Comparison of ENCODE assay signal across 16 cellular contexts in genomic region chr22:28231423-28231822, GRCh38.
A peak's percentile ranks its signal among the peaks of the same experiment; 100 is the strongest.
DNase-seq lines count a peak whose midpoint lies in the region; ATAC-seq and TF ChIP-seq lines count a peak whose summit lies in the region.
"Had no signal": no experiment of that assay in that cellular context is flagged by ENCODE, and none has a peak within 500 bp of the region (broad histone marks: within the 10 kb centered on the region; RNA-seq: fewer than 3 reads in every experiment).

No MANE protein-coding gene starts in this region.

- in situ Hi-C loops in brain microvascular endothelial cell (cut with HindIII; ENCODE audit: low pct_ligation_motif_present, low sequenced_read_pairs) = no loop called here

- no peak for DNase-seq in heart right ventricle
- DNase-seq in right atrium auricular region (ENCODE audit: low spot score) = no peak
- DNase-seq in brain microvascular endothelial cell = peak; percentile 39
- DNase-seq in iris pigment epithelial cell (ENCODE audit: low read depth) = peak; percentile 68
- DNase-seq in left lung = no peak
- DNase-seq in GM19240 (ENCODE audit: insufficient read length, low spot score) = no peak
- no peak for DNase-seq in stomach
- DNase-seq: activated CD8-positive, alpha-beta memory T cell treated with anti-CD3 and anti-CD28 coated beads, Interleukin-2, amount 50 U/mL, for 48 hours; effector CD8-positive, alpha-beta T cell; hypothalamus; naive thymus-derived CD8-positive, alpha-beta T cell; NCI-H510A treated with DMSO at 0.1 percent for 48 hours; stimulated activated CD4-positive, alpha-beta T cell treated with anti-CD3 and anti-CD28 coated beads, Interleukin-15, amount 100 ng/mL, for 24 hours; stimulated activated CD8-positive, alpha-beta memory T cell treated with anti-CD3 and anti-CD28 coated beads, Interleukin-4, amount 100 ng/mL, for 48 hours had no signal

- peaks cover 0 to 40% (median 16%) of the 10 kb centered on the region in 9 donors for H3K4me1 ChIP-seq in heart right ventricle
- peaks cover 0 to 5% of the 10 kb centered on the region in 2 donors for H3K4me1 ChIP-seq in right atrium auricular region
- no peaks in the 10 kb centered on the region for H3K4me1 ChIP-seq in left lung
- H3K4me1 ChIP-seq in stomach = peaks cover 0 to 8% (median 3%) of the 10 kb centered on the region in 4 donors

- ATAC-seq in heart right ventricle (peak in 5 of 8 donors; percentile 25 to 65 (median 58)), left lung (no peak), GM18511 (IDR thresholded peaks at IDR 0.05; ENCODE audit: unreplicated experiment) (no peak)
- ATAC-seq: naive thymus-derived CD8-positive, alpha-beta T cell had no signal

- H3K9me3 ChIP-seq in heart right ventricle (no peaks in the 10 kb centered on the region), right atrium auricular region (no peaks in the 10 kb centered on the region), left lung (no peaks in the 10 kb centered on the region), stomach (no peaks in the 10 kb centered on the region)

- no peaks in the 10 kb centered on the region for H3K27me3 ChIP-seq in heart right ventricle
- no peaks in the 10 kb centered on the region for H3K27me3 ChIP-seq in right atrium auricular region
- no peaks in the 10 kb centered on the region for H3K27me3 ChIP-seq in brain microvascular endothelial cell (replicated peaks)
- no peaks in the 10 kb centered on the region for H3K27me3 ChIP-seq in left lung
- H3K27me3 ChIP-seq in stomach = no peaks in the 10 kb centered on the region

- peak overlapping the region in 1 of 10 donors; percentile 33 for H3K27ac ChIP-seq in heart right ventricle
- no peak overlapping the region for H3K27ac ChIP-seq in right atrium auricular region
- H3K27ac ChIP-seq in brain microvascular endothelial cell = no peak overlapping the region
- H3K27ac ChIP-seq in left lung = no peak overlapping the region
- H3K27ac ChIP-seq in stomach = no peak overlapping the region
- H3K27ac ChIP-seq: RWPE1 had no signal

- intact Hi-C loops in heart right ventricle (cut with DNase I) = no loop called here
- intact Hi-C loops in left lung (cut with DNase I) = no loop called here
- intact Hi-C loops in stomach (cut with DNase I; ENCODE audit: low total_unique reads) = no loop called here

- TF ChIP-seq POLR2A in stomach (IDR thresholded peaks at IDR 0.05) = no peak

- TF ChIP-seq CTCF in heart right ventricle (IDR thresholded peaks at IDR 0.05) (no peak), right atrium auricular region (IDR thresholded peaks at IDR 0.05) (no peak), brain microvascular endothelial cell (IDR thresholded peaks at IDR 0.05; ENCODE audit: low read depth, low read length, missing control alignments) (no peak), left lung (IDR thresholded peaks at IDR 0.05) (no peak), stomach (IDR thresholded peaks at IDR 0.05) (no peak)

- H3K4me3 ChIP-seq in heart right ventricle (no peak overlapping the region), right atrium auricular region (no peak overlapping the region), brain microvascular endothelial cell (ENCODE audit: low read depth, low read length) (no peak overlapping the region), left lung (no peak overlapping the region), stomach (no peak overlapping the region)

- no peak for TF ChIP-seq EP300 in stomach (IDR thresholded peaks at IDR 0.05)

- no peaks in the 10 kb centered on the region for H3K36me3 ChIP-seq in heart right ventricle
- no peaks in the 10 kb centered on the region for H3K36me3 ChIP-seq in right atrium auricular region
- H3K36me3 ChIP-seq in brain microvascular endothelial cell (replicated peaks) = no peaks in the 10 kb centered on the region
- no peaks in the 10 kb centered on the region for H3K36me3 ChIP-seq in left lung
- H3K36me3 ChIP-seq in stomach = no peaks in the 10 kb centered on the region

Comparison
In these comparisons a context has a peak if more than half of its experiments do, and no peak if none do; other contexts are left out.
1. ATAC-seq: peak in heart right ventricle (5 of 8); none in left lung (single experiment) and GM18511 (single experiment).
2. DNase-seq: peak in brain microvascular endothelial cell (single experiment) and iris pigment epithelial cell (single experiment); none in heart right ventricle (0 of 2), right atrium auricular region (single experiment), left lung (0 of 2), GM19240 (single experiment) and stomach (single experiment).